8 cellular contexts compared by ENCODE assay signal in the genomic region with DNA sequence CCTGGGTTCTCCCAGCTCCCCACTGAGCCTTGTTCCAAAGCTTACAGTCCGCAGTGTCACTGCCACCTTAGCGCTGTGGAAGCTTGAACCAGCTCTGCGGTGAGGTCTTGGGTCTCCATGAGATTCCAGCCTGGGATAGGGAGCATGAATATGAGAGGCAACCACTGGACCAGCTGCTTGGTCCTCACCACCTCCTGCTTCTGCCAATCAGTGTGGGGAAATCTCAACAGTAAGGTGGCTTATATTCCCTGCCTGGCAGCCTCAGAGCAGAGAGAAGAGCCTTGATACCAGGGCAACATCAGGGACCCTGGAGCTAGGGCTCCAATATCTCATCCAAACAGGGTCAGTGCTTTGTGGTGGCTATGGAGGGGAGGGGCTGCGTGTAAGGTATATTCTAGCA. TPM values are rescaled to one million over a fixed set of nuclear protein-coding genes. Genes with fewer than 3 reads are reported as not detected.
DNase-seq lines count a peak whose midpoint lies in the region; ATAC-seq and TF ChIP-seq lines count a peak whose summit lies in the region.

No MANE protein-coding gene starts in this region.

- H3K9ac ChIP-seq in mesendoderm (ENCODE audit: low read length) = peak overlapping the region; percentile 77

- H3K4me1 ChIP-seq in mesendoderm (ENCODE audit: control insufficient read depth, low read depth, low read length) = peaks cover 4% of the 10 kb centered on the region

- peak overlapping the region; percentile 85 for H3K4me2 ChIP-seq in mesendoderm (ENCODE audit: low read length)

- H3K4me1 Mint-ChIP-seq in MCF 10A (ENCODE audit: insufficient read depth, unreplicated experiment) = peaks cover 36% of the 10 kb centered on the region

- H2BK120ac ChIP-seq in mesendoderm (ENCODE audit: low read depth, low read length) = no peak overlapping the region

- H2AK5ac ChIP-seq in mesendoderm (ENCODE audit: low read length) = no peak overlapping the region

- DNase-seq in AG08396 (ENCODE audit: low spot score) (peak; percentile 31), HL-60 (ENCODE audit: low read depth in 1 of 2, low spot score in 1 of 2) (no peak), MCF 10A (ENCODE audit: unreplicated experiment) (peak; percentile 48), mesendoderm (no peak), NCI-H1105 (lab: John Stamatoyannopoulos, UW) (no peak)
- no peak for DNase-seq in effector CD4-positive, alpha-beta T cell

- no peak for TF ChIP-seq CTCF in HL-60 (IDR thresholded peaks at IDR 0.05; ENCODE audit: insufficient read depth, low read length)
- TF ChIP-seq CTCF in MCF 10A (IDR thresholded peaks at IDR 0.05; ENCODE audit: unreplicated experiment) = no peak

- H3K4me3 ChIP-seq in HL-60 (replicated peaks; ENCODE audit: insufficient read depth, low read length) (peak overlapping the region; percentile 61), mesendoderm (ENCODE audit: low read length) (no peak overlapping the region)

- H3K18ac ChIP-seq in mesendoderm (ENCODE audit: low read length) = no peak overlapping the region

- no CpG with 5 or more reads among the region's 4 CpGs for WGBS in mesendoderm (ENCODE audit: extremely low coverage, insufficient coverage, low lambda C conversion rate)

- no peak overlapping the region for H2BK5ac ChIP-seq in mesendoderm (ENCODE audit: low read length)

- no peaks in the 10 kb centered on the region for H3K79me2 ChIP-seq in mesendoderm (ENCODE audit: control insufficient read depth, insufficient read depth, low read length)

- CTCF ChIA-PET in MCF 10A (lab: Yijun Ruan, JAX) = interaction anchor here (0.5 to 2.6 kb wide), 14 partner anchors 9 to 779 kb away, joined by 3 to 9 read pairs (median 4); no protein-coding TSS in a partner anchor

- no peaks in the 10 kb centered on the region for H3K79me1 ChIP-seq in mesendoderm (ENCODE audit: low read length)

- no TSS peak for BruUV-seq in MCF 10A (replicated peaks; lab: Mats Ljungman, UMichigan)

- POLR2A ChIA-PET in MCF 10A (lab: Yijun Ruan, JAX) = interaction anchor here (0.6 to 5.0 kb wide), 38 partner anchors 10 to 1404 kb away, joined by 3 to 75 read pairs (median 4); a partner anchor contains a TSS

- no peak overlapping the region for H3K4ac ChIP-seq in mesendoderm (ENCODE audit: low read depth, low read length)

- H2BK15ac ChIP-seq in mesendoderm (replicated peaks; ENCODE audit: low read depth) = no peak overlapping the region

- H3K9me3 Mint-ChIP-seq in MCF 10A (ENCODE audit: unreplicated experiment) = no peaks in the 10 kb centered on the region

- peak overlapping the region; percentile 79 for H3K27ac ChIP-seq in HL-60 (replicated peaks)
- no peak overlapping the region for H3K27ac ChIP-seq in mesendoderm (ENCODE audit: low read depth, low read length)

- no peaks in the 10 kb centered on the region for H3K27me3 ChIP-seq in HL-60 (ENCODE audit: insufficient read depth, poor library complexity, severe bottlenecking)
- H3K27me3 ChIP-seq in mesendoderm (ENCODE audit: insufficient read depth, low read length, poor library complexity) = peaks cover 7% of the 10 kb centered on the region

- H3K23ac ChIP-seq in mesendoderm (ENCODE audit: low read length) = peak overlapping the region; percentile 20

- H3K27ac Mint-ChIP-seq in MCF 10A (ENCODE audit: low read depth, unreplicated experiment) = peak overlapping the region; percentile 92

- H3K56ac ChIP-seq in mesendoderm (ENCODE audit: low read length) = peak overlapping the region; percentile 80

- H4K5ac ChIP-seq in mesendoderm (ENCODE audit: low read length) = no peak overlapping the region

- ATAC-seq in GM19023 (IDR thresholded peaks at IDR 0.05; ENCODE audit: unreplicated experiment) = no peak
- ATAC-seq in GM21367 (IDR thresholded peaks at IDR 0.05; ENCODE audit: unreplicated experiment) = no peak

- H3K36me3 Mint-ChIP-seq in MCF 10A (ENCODE audit: insufficient read depth, unreplicated experiment) = no peaks in the 10 kb centered on the region

- no peaks in the 10 kb centered on the region for H3K27me3 Mint-ChIP-seq in MCF 10A (ENCODE audit: insufficient read depth, unreplicated experiment)

- H4K8ac ChIP-seq in mesendoderm (ENCODE audit: low read depth, low read length) = no peak overlapping the region

- H3K36me3 ChIP-seq in mesendoderm (ENCODE audit: control insufficient read depth, insufficient read depth, low read length) = no peaks in the 10 kb centered on the region

- intact Hi-C loops in MCF 10A (cut with micrococcal nuclease) = loop anchor here (2.0 to 5.0 kb wide), 3 partner anchors 75 to 162 kb away; no protein-coding TSS in a partner anchor

- H3K4me3 Mint-ChIP-seq in MCF 10A (ENCODE audit: unreplicated experiment) = peak overlapping the region; percentile 98

RNA-seq across cellular contexts. Expression of a gene that starts 0.9 kb away (rescaled TPM):
- 323 and 446 TPM in 2 replicates for total RNA-seq in MCF 10A (2022)
- 29.0 TPM for polyA plus RNA-seq in mesendoderm (2013, experiment 1 of 2)
- 30.1 TPM for polyA plus RNA-seq in mesendoderm (2013, experiment 2 of 2)

Comparison
In these comparisons a context has a peak if more than half of its experiments do, and no peak if none do; other contexts are left out.
1. DNase-seq: peak in AG08396 (single experiment) and MCF 10A (single experiment); none in HL-60 (0 of 2), mesendoderm (single experiment), NCI-H1105 (single experiment) and effector CD4-positive, alpha-beta T cell (single experiment).